In the genomic region with DNA sequence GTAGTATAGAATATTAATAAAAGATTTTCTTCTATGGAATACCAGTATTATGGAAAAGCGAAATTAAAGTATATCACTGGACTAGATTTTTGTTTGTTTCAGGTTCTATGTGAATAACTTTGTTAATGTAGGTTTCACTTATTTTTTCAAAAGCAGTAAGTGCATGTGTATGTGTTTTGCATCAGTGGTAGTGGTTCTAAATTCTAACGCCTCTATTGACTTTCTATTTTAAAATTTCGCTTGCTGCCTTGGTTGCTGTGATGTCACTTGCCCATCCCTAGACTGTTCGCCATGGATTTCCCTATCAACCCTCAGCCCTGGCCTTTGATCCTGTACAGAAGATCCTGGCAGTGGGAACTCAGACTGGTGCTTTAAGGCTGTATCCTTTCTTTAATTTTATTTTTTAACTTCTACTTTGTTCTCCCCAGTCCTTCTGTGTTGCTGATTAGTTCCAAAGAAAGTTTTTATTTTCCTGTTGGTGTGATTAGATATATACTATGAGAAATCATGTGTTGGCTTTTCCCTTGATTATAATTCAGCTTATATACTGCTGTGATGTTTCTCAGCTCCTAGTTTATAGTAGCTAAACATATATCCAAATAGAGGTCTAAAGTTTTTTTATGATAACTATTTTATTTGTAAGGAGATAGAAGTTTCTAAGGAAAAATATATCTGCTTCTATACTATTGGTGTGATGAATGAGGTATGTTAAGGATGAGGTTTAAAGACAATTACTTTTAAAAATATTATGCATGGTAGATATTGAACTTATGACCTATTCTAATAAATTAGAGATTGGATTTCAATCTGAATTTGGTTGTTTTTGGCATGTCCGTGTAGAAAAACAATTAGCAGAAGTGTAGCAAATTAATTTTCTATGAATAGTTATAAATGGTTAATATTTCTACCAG, we compare ENCODE assay signal across 8 cellular contexts. TPM values are rescaled to one million over a fixed set of nuclear protein-coding genes. Genes with fewer than 3 reads are reported as not detected.
A peak's percentile ranks its signal among the peaks of the same experiment; 100 is the strongest.
DNase-seq lines count a peak whose midpoint lies in the region; ATAC-seq and TF ChIP-seq lines count a peak whose summit lies in the region.

No MANE protein-coding gene starts in this region.

- H3K4me1 ChIP-seq in heart right ventricle (peaks cover 0 to 57% (median 40%) of the 10 kb centered on the region in 9 donors), prostate gland (replicated peaks) (no peaks in the 10 kb centered on the region)

- peaks cover 18% of the 10 kb centered on the region for H3K27me3 Mint-ChIP-seq in endothelial cell (ENCODE audit: unreplicated experiment)

- DNase-seq in heart right ventricle (no peak), left cardiac atrium (no peak), RPMI7951 (ENCODE audit: low read depth) (peak; percentile 51), endothelial cell (ENCODE audit: low spot score) (no peak), prostate gland (ENCODE audit: low spot score) (no peak), sciatic nerve (ENCODE audit: low spot score) (no peak), posterior vena cava (ENCODE audit: low spot score) (no peak), left lobe of liver (ENCODE audit: low spot score) (no peak)

- intact Hi-C loops in heart right ventricle (cut with DNase I) (loop anchor here in 4 of 10 donors (10.0 kb wide), 4 partner anchors 291 to 1391 kb away; a partner anchor contains a TSS), left cardiac atrium (cut with DNase I) (no loop called here), prostate gland (cut with DNase I) (loop anchor here (10.0 kb wide), 3 partner anchors 79 to 661 kb away; a partner anchor contains a TSS), sciatic nerve (cut with DNase I) (no loop called here), posterior vena cava (cut with DNase I) (no loop called here)

- H3K9me3 Mint-ChIP-seq in endothelial cell (ENCODE audit: unreplicated experiment) = no peaks in the 10 kb centered on the region

- ATAC-seq in heart right ventricle (no peak), left cardiac atrium (no peak), sciatic nerve (no peak), left lobe of liver (no peak)

- no peaks in the 10 kb centered on the region for H3K9me3 ChIP-seq in heart right ventricle
- H3K9me3 ChIP-seq in prostate gland = no peaks in the 10 kb centered on the region

- no peak for TF ChIP-seq POLR2A in prostate gland (IDR thresholded peaks at IDR 0.05)

- peak overlapping the region; percentile 97 for H3K4me3 Mint-ChIP-seq in endothelial cell (ENCODE audit: unreplicated experiment)

- H3K27me3 ChIP-seq in heart right ventricle = no peaks in the 10 kb centered on the region
- no peaks in the 10 kb centered on the region for H3K27me3 ChIP-seq in prostate gland (replicated peaks; ENCODE audit: insufficient read depth)

- 68 to 81% methylated on average over 5 of the region's 5 CpGs for WGBS in heart right ventricle, 2 donors
- WGBS in prostate gland = 71% methylated on average over 5 of the region's 5 CpGs

- no peak overlapping the region for H3K27ac Mint-ChIP-seq in endothelial cell (ENCODE audit: unreplicated experiment)

- H3K4me3 ChIP-seq in heart right ventricle (peak overlapping the region in 9 of 10 donors; percentile 70 to 92 (median 84)), prostate gland (peak overlapping the region; percentile 82 to 90)

- peaks cover 9% of the 10 kb centered on the region for H3K36me3 Mint-ChIP-seq in endothelial cell (ENCODE audit: low read depth, unreplicated experiment)

- H3K36me3 ChIP-seq in heart right ventricle (no peaks in the 10 kb centered on the region), prostate gland (no peaks in the 10 kb centered on the region)

- peak overlapping the region in 7 of 10 donors; percentile 5 to 94 (median 90) for H3K27ac ChIP-seq in heart right ventricle
- H3K27ac ChIP-seq in prostate gland = peak overlapping the region in 1 of 2 donors; percentile 95

- TF ChIP-seq CTCF in heart right ventricle (IDR thresholded peaks at IDR 0.05) (no peak), endothelial cell (IDR thresholded peaks at IDR 0.05; ENCODE audit: unreplicated experiment) (no peak), prostate gland (IDR thresholded peaks at IDR 0.05) (no peak)

- peaks cover 25% of the 10 kb centered on the region for H3K4me1 Mint-ChIP-seq in endothelial cell (ENCODE audit: unreplicated experiment)

RNA-seq across cellular contexts. Expression of a gene that starts 1.7 kb away (rescaled TPM):
- total RNA-seq in heart right ventricle (10 to 100 TPM in 8 of 10 donors, 1 to 10 TPM in 2; 9.0 to 16.3 (median 13.4) TPM), left cardiac atrium (10 to 100 TPM; 10.6 to 13.0 TPM), endothelial cell (ENCODE audit: unreplicated experiment) (26.9 TPM), prostate gland (10 to 100 TPM; 34.4 to 59.9 TPM), sciatic nerve (26.2 TPM), posterior vena cava (10 to 100 TPM; 21.6 to 30.0 TPM), left lobe of liver (3.7 TPM)
- polyA plus RNA-seq in heart right ventricle = 10 to 100 TPM in 1 of 2 donors, 1 to 10 TPM in 1; 2.8 to 23.2 TPM
- total RNA-seq in RPMI7951 (2014; rRNA removed; shearing (Covaris generic)) = 21.1 and 27.6 TPM in 2 replicates
